Comparison of ENCODE assay signal across 1 cellular context in the genomic region with DNA sequence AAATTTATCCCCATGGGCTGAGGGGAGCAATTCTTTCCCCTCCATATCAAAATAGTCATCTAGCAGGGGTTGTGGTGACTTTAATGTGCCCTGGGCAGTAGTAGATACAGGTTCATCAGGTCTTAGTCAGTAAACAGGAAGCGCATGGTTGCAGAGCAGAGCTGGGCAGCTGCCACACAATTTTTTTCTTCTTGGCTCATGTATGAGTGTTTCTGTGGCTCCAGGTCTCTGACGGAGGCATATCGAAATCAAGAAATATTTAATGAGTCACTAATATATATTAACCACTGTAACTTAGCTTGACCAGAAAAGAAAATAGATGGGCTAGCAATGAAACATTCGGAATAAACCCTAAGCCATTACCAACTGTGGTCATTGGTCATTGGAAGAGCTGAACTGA.
TF ChIP-seq lines count a peak whose summit lies in the region.

No MANE protein-coding gene starts in this region.

TF ChIP-seq in GM23338, 12 proteins besides CTCF, POLR2A, EP300 and RAD21 (continued from another document):
- TF ChIP-seq, protein P1, sequence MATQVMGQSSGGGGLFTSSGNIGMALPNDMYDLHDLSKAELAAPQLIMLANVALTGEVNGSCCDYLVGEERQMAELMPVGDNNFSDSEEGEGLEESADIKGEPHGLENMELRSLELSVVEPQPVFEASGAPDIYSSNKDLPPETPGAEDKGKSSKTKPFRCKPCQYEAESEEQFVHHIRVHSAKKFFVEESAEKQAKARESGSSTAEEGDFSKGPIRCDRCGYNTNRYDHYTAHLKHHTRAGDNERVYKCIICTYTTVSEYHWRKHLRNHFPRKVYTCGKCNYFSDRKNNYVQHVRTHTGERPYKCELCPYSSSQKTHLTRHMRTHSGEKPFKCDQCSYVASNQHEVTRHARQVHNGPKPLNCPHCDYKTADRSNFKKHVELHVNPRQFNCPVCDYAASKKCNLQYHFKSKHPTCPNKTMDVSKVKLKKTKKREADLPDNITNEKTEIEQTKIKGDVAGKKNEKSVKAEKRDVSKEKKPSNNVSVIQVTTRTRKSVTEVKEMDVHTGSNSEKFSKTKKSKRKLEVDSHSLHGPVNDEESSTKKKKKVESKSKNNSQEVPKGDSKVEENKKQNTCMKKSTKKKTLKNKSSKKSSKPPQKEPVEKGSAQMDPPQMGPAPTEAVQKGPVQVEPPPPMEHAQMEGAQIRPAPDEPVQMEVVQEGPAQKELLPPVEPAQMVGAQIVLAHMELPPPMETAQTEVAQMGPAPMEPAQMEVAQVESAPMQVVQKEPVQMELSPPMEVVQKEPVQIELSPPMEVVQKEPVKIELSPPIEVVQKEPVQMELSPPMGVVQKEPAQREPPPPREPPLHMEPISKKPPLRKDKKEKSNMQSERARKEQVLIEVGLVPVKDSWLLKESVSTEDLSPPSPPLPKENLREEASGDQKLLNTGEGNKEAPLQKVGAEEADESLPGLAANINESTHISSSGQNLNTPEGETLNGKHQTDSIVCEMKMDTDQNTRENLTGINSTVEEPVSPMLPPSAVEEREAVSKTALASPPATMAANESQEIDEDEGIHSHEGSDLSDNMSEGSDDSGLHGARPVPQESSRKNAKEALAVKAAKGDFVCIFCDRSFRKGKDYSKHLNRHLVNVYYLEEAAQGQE (IDR thresholded peaks at IDR 0.05; ENCODE audit: unreplicated experiment), result no peak
- no peak for TF ChIP-seq NANOG (IDR thresholded peaks at IDR 0.05; ENCODE audit: borderline replicate concordance)
- no peak for TF ChIP-seq CREB1 (CRISPR knock-in tag; IDR thresholded peaks at IDR 0.05; ENCODE audit: low read depth)
- no peak for TF ChIP-seq EZH2 (IDR thresholded peaks at IDR 0.05; ENCODE audit: low read depth, unreplicated experiment)
- TF ChIP-seq EZH2phosphoT487 (IDR thresholded peaks at IDR 0.05; ENCODE audit: unreplicated experiment), result no peak
- TF ChIP-seq JUNB (IDR thresholded peaks at IDR 0.05; ENCODE audit: unreplicated experiment), result no peak
- no peak for TF ChIP-seq POLR2AphosphoS5 (IDR thresholded peaks at IDR 0.05; ENCODE audit: low read depth)
